In genomic region chr10:5481121-5481520, GRCh38 we compare ENCODE assay signal across 31 cellular contexts. TPM values are rescaled to one million over a fixed set of nuclear protein-coding genes. Genes with fewer than 3 reads are reported as not detected.
"Had no signal": no experiment of that assay in that cellular context is flagged by ENCODE, and none has a peak within 500 bp of the region (broad histone marks: within the 10 kb centered on the region; RNA-seq: fewer than 3 reads in every experiment).

No MANE protein-coding gene starts in this region.

- H3K36me3 Mint-ChIP-seq: activated naive CD4-positive, alpha-beta T cell treated with anti-CD3 and anti-CD28 coated beads, Interleukin-2, amount 50 U/mL, for 72 hours; brain; type B pancreatic cell had no signal

- H3K4me3 Mint-ChIP-seq: activated B cell treated with CpG ODN at 0.5 μM for 24 hours; activated CD4-positive, alpha-beta T cell treated with anti-CD3 and anti-CD28 coated beads for 36 hours; brain; T-helper 1 cell treated with Interleukin-12 subunit alpha and Interleukin-12 subunit beta and Interleukin-4 antibody, amounts not matched to agents 30 μg/mL and 1 μg/mL, for 36 hours; type B pancreatic cell had no signal

- H3K4me3 ChIP-seq: esophagus muscularis mucosa, left ventricle myocardium inferior, testis, vagina had no signal

- H3K27me3 ChIP-seq: esophagus muscularis mucosa, testis, vagina had no signal

- H3K27me3 Mint-ChIP-seq: activated CD4-positive, alpha-beta T cell treated with anti-CD3 and anti-CD28 coated beads for 36 hours; type B pancreatic cell had no signal

- ATAC-seq: activated CD4-positive, alpha-beta T cell treated with anti-CD3 and anti-CD28 coated beads for 36 hours; activated naive CD4-positive, alpha-beta T cell treated with anti-CD3 and anti-CD28 coated beads, Interleukin-2, amount 50 U/mL, for 72 hours had no signal

- FAIRE-seq: endothelial cell of umbilical vein, frontal cortex had no signal

- H3K4me1 ChIP-seq: esophagus muscularis mucosa, left ventricle myocardium inferior, testis, vagina had no signal

- DNase-seq: activated B cell treated with CpG ODN at 0.5 μM for 24 hours; activated CD4-positive, alpha-beta T cell treated with anti-CD3 and anti-CD28 coated beads for 36 hours; activated CD4-positive, alpha-beta T cell treated with anti-CD3 and anti-CD28 coated beads, Interleukin-2, amount 50 U/mL, for 48 hours; activated gamma-delta T cell treated with Interleukin-2 at 50 U/mL for 16 hours; activated T-cell treated with anti-CD3 and anti-CD28 coated beads for 4 hours; aorta; caudate nucleus; dermis blood vessel endothelial cell; effector CD8-positive, alpha-beta T cell; hypothalamus; left ventricle myocardium inferior; stimulated activated CD4-positive, alpha-beta T cell treated with anti-CD3 and anti-CD28 coated beads, Interleukin-2, amount 100 ng/mL, for 48 hours; stimulated activated CD8-positive, alpha-beta memory T cell treated with anti-CD3 and anti-CD28 coated beads, Interleukin-4, amount 100 ng/mL, for 48 hours; stimulated activated naive CD4-positive, alpha-beta T cell; T1000; testis had no signal

- H3K9me3 ChIP-seq: esophagus muscularis mucosa, left ventricle myocardium inferior, testis, vagina had no signal

- H3K27ac ChIP-seq: esophagus muscularis mucosa, left ventricle myocardium inferior, testis, vagina had no signal

- H3K27ac Mint-ChIP-seq: activated B cell treated with CpG ODN at 0.5 μM for 24 hours; activated CD4-positive, alpha-beta T cell treated with anti-CD3 and anti-CD28 coated beads for 36 hours; T-helper 1 cell treated with Interleukin-12 subunit alpha and Interleukin-12 subunit beta and Interleukin-4 antibody, amounts not matched to agents 30 μg/mL and 1 μg/mL, for 36 hours; type B pancreatic cell had no signal

- H3K9me3 Mint-ChIP-seq: activated B cell treated with CpG ODN at 0.5 μM for 24 hours; activated naive CD4-positive, alpha-beta T cell treated with anti-CD3 and anti-CD28 coated beads, Interleukin-2, amount 50 U/mL, for 72 hours; T-helper 1 cell treated with Interleukin-12 subunit alpha and Interleukin-12 subunit beta and Interleukin-4 antibody, amounts not matched to agents 30 μg/mL and 1 μg/mL, for 36 hours; type B pancreatic cell had no signal

- H3K36me3 ChIP-seq: esophagus muscularis mucosa, left ventricle myocardium inferior, vagina had no signal

RNA-seq across cellular contexts. Expression of gene CALML5, which starts 18.2 kb away (rescaled TPM):
- total RNA-seq: activated B cell treated with CpG ODN at 0.5 μM for 24 hours; activated CD4-positive, alpha-beta T cell treated with anti-CD3 and anti-CD28 coated beads for 36 hours; activated naive CD4-positive, alpha-beta T cell treated with anti-CD3 and anti-CD28 coated beads, Interleukin-2, amount 50 U/mL, for 72 hours; aorta; dermis blood vessel endothelial cell; endothelial cell of umbilical vein; esophagus muscularis mucosa; frontal cortex; left ventricle myocardium inferior; lung microvascular endothelial cell; mononuclear cell; myocyte; omental fat pad; posterior vena cava; renal cortical epithelial cell had no signal
- polyA plus RNA-seq: aorta, endothelial cell of umbilical vein, neural cell had no signal

RNA-seq across cellular contexts. Expression of gene CALML3, which starts 43.6 kb away (rescaled TPM):
- total RNA-seq: activated B cell treated with CpG ODN at 0.5 μM for 24 hours; activated CD4-positive, alpha-beta T cell treated with anti-CD3 and anti-CD28 coated beads for 36 hours; activated naive CD4-positive, alpha-beta T cell treated with anti-CD3 and anti-CD28 coated beads, Interleukin-2, amount 50 U/mL, for 72 hours; aorta; dermis blood vessel endothelial cell; endothelial cell of umbilical vein; esophagus muscularis mucosa; left ventricle myocardium inferior; lung microvascular endothelial cell; mononuclear cell; myocyte; omental fat pad; posterior vena cava; renal cortical epithelial cell had no signal
- polyA plus RNA-seq: endothelial cell of umbilical vein, neural cell had no signal
